In the genomic region with DNA sequence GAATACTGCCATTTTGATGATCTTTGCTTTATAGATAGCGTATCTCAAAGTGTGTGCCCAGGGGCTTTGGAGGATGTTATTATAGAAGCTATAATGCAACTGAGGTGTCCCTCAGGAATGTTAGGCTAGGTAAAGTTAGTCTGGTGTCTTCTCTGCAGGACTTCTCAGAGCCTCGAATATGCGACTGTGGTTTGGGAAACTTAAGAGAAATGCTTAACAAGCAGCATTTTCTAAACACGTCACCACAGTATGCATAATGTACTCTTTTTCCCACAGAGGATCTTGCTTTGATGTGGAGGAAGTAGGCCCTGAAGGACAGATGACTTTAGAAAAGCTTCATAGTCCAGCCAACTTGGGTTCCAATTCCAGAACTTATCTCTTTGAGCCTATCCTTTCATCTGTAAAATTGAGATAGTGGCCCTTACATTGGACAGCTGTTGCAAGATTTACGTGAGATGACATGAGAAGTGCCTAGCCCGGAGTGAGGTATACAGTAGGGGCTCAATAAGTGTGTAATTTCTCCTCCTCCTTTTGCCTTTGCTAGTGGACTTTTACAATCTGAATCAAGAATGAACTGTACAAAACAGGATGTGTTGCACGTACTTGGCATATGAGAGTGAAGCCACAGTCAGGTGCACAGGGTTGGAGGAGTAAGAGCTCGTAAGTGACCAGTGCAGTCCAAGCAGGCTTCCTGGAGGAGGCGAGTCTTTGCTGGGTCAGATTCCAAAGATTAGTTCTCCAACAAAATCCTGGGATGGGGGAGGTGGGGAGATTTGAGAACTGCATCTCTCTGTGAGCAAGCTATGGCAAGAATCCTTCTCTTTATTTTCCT, we compare ENCODE assay signal across 1 cellular context.
TF ChIP-seq lines count a peak whose summit lies in the region.

No MANE protein-coding gene starts in this region.

TF ChIP-seq in K562, 482 proteins besides CTCF, POLR2A, EP300 and RAD21 (continued from another document):
- TF ChIP-seq, protein P1, sequence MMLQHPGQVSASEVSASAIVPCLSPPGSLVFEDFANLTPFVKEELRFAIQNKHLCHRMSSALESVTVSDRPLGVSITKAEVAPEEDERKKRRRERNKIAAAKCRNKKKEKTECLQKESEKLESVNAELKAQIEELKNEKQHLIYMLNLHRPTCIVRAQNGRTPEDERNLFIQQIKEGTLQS (IDR thresholded peaks at IDR 0.05): no peak
- TF ChIP-seq, protein P1 (CRISPR knock-in tag; conservative IDR thresholded peaks at IDR 0.05): no peak
- TF ChIP-seq BRCA1 (IDR thresholded peaks at IDR 0.05) (no peak), BRCA1 (CRISPR knock-in tag; IDR thresholded peaks at IDR 0.05) (no peak), EZH2 (IDR thresholded peaks at IDR 0.05; ENCODE audit: borderline replicate concordance, low read depth, low read length) (no peak), PRMT5 (CRISPR knock-in tag; IDR thresholded peaks at IDR 0.05) (no peak), ATF7 (IDR thresholded peaks at IDR 0.05) (no peak), BDP1 (IDR thresholded peaks at IDR 0.05; ENCODE audit: insufficient read depth, insufficient read length) (no peak), ZNF583 (CRISPR knock-in tag; IDR thresholded peaks at IDR 0.05) (no peak), ZNF830 (CRISPR knock-in tag; IDR thresholded peaks at IDR 0.05) (no peak), TFAM (CRISPR knock-in tag; conservative IDR thresholded peaks at IDR 0.05) (no peak), NBN (IDR thresholded peaks at IDR 0.05; ENCODE audit: low read depth) (no peak), ZFP36 (IDR thresholded peaks at IDR 0.05; ENCODE audit: low read depth, low read length, partially characterized antibody) (peak; percentile 91), ZNF586 (CRISPR knock-in tag; conservative IDR thresholded peaks at IDR 0.05) (no peak), BRF1 (IDR thresholded peaks at IDR 0.05; ENCODE audit: borderline replicate concordance, extremely low read depth, insufficient read length) (no peak), ZNF668 (CRISPR knock-in tag; IDR thresholded peaks at IDR 0.05) (no peak), RBFOX2 (IDR thresholded peaks at IDR 0.05; ENCODE audit: low read depth, low read length) (no peak), MXI1 (IDR thresholded peaks at IDR 0.05; ENCODE audit: low read depth, low read length) (no peak), NCOR1 (IDR thresholded peaks at IDR 0.05) (no peak), ETV1 (tag; conservative IDR thresholded peaks at IDR 0.05; ENCODE audit: low read depth) (no peak), ZNF239 (CRISPR knock-in tag; IDR thresholded peaks at IDR 0.05) (peak; percentile 91), ZKSCAN8 (CRISPR knock-in tag; IDR thresholded peaks at IDR 0.05) (peak; percentile 97), ZFP30 (CRISPR knock-in tag; IDR thresholded peaks at IDR 0.05; ENCODE audit: borderline replicate concordance) (no peak), XRCC5 (IDR thresholded peaks at IDR 0.05; ENCODE audit: low read depth, low read length) (no peak), ZNF124 (CRISPR knock-in tag; IDR thresholded peaks at IDR 0.05) (no peak), ZC3H4 (CRISPR knock-in tag; IDR thresholded peaks at IDR 0.05; ENCODE audit: borderline replicate concordance) (no peak)
- TF ChIP-seq, protein P2, sequence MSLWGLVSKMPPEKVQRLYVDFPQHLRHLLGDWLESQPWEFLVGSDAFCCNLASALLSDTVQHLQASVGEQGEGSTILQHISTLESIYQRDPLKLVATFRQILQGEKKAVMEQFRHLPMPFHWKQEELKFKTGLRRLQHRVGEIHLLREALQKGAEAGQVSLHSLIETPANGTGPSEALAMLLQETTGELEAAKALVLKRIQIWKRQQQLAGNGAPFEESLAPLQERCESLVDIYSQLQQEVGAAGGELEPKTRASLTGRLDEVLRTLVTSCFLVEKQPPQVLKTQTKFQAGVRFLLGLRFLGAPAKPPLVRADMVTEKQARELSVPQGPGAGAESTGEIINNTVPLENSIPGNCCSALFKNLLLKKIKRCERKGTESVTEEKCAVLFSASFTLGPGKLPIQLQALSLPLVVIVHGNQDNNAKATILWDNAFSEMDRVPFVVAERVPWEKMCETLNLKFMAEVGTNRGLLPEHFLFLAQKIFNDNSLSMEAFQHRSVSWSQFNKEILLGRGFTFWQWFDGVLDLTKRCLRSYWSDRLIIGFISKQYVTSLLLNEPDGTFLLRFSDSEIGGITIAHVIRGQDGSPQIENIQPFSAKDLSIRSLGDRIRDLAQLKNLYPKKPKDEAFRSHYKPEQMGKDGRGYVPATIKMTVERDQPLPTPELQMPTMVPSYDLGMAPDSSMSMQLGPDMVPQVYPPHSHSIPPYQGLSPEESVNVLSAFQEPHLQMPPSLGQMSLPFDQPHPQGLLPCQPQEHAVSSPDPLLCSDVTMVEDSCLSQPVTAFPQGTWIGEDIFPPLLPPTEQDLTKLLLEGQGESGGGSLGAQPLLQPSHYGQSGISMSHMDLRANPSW (CRISPR knock-in tag; IDR thresholded peaks at IDR 0.05): no peak
TF ChIP-seq in K562: peak in this region for 4.
